ENCODE assay signal across 8 cellular contexts in genomic region chr9:76441551-76442322, GRCh38. TPM values are rescaled to one million over a fixed set of nuclear protein-coding genes. Genes with fewer than 3 reads are reported as not detected.
DNase-seq lines count a peak whose midpoint lies in the region; ATAC-seq lines count a peak whose summit lies in the region.

No MANE protein-coding gene starts in this region.

- H3K36me3 Mint-ChIP-seq in activated CD4-positive, alpha-beta T cell treated with anti-CD3 and anti-CD28 coated beads, Interleukin-2, amount 10 ng/mL, durations not matched to agents 7 days and 5 days (ENCODE audit: low read depth) = no peaks in the 10 kb centered on the region

- POLR2A ChIA-PET in activated CD4-positive, alpha-beta T cell treated with anti-CD3 and anti-CD28 coated beads, Interleukin-2, amount 10 ng/mL, durations not matched to agents 7 days and 5 days (lab: Charles Lee) = no interaction called here

- CTCF ChIA-PET in activated CD4-positive, alpha-beta T cell treated with anti-CD3 and anti-CD28 coated beads, Interleukin-2, amount 10 ng/mL, durations not matched to agents 7 days and 5 days (lab: Charles Lee) = interaction anchor here (0.5 to 2.6 kb wide), 3 partner anchors 25 to 217 kb away, joined by 3 to 9 read pairs (median 4); partner anchors contain the start of gene RFK

- no peak overlapping the region for H3K4me3 Mint-ChIP-seq in activated CD4-positive, alpha-beta T cell treated with anti-CD3 and anti-CD28 coated beads, Interleukin-2, amount 10 ng/mL, durations not matched to agents 7 days and 5 days

- peaks cover 31% of the 10 kb centered on the region for H3K4me1 Mint-ChIP-seq in activated CD4-positive, alpha-beta T cell treated with anti-CD3 and anti-CD28 coated beads, Interleukin-2, amount 10 ng/mL, durations not matched to agents 7 days and 5 days

- H3K9me3 Mint-ChIP-seq in activated CD4-positive, alpha-beta T cell treated with anti-CD3 and anti-CD28 coated beads, Interleukin-2, amount 10 ng/mL, durations not matched to agents 7 days and 5 days = no peaks in the 10 kb centered on the region

- peak; percentile 13 for DNase-seq in activated CD4-positive, alpha-beta T cell treated with anti-CD3 and anti-CD28 coated beads, Interleukin-2, amount 10 ng/mL, durations not matched to agents 7 days and 5 days
- DNase-seq in renal cortical epithelial cell (ENCODE audit: low read depth) (peak; percentile 91), OCI-M2 (lab: John Stamatoyannopoulos, UW; ENCODE audit: unreplicated experiment) (no peak), iPS-NIHi7 (ENCODE audit: extremely low spot score) (no peak), NCI-H128 (lab: John Stamatoyannopoulos, UW; ENCODE audit: unreplicated experiment) (no peak), DMS 273 treated with DMSO at 0.1 percent for 48 hours (lab: John Stamatoyannopoulos, UW) (no peak)

- H3K27me3 Mint-ChIP-seq in activated CD4-positive, alpha-beta T cell treated with anti-CD3 and anti-CD28 coated beads, Interleukin-2, amount 10 ng/mL, durations not matched to agents 7 days and 5 days = no peaks in the 10 kb centered on the region

- ATAC-seq in GM19023 (IDR thresholded peaks at IDR 0.05; ENCODE audit: unreplicated experiment) (peak; percentile 54), HG02840 (IDR thresholded peaks at IDR 0.05; ENCODE audit: low FRiP score, unreplicated experiment) (peak; percentile 55)

- peak overlapping the region; percentile 57 for H3K27ac Mint-ChIP-seq in activated CD4-positive, alpha-beta T cell treated with anti-CD3 and anti-CD28 coated beads, Interleukin-2, amount 10 ng/mL, durations not matched to agents 7 days and 5 days

RNA-seq across cellular contexts. Expression of gene GCNT1, which starts 17.2 kb away (rescaled TPM):
- total RNA-seq in activated CD4-positive, alpha-beta T cell treated with anti-CD3 and anti-CD28 coated beads, Interleukin-2, amount 10 ng/mL, durations not matched to agents 7 days and 5 days = 1 to 10 TPM; 4.6 to 8.9 TPM
- total RNA-seq in renal cortical epithelial cell = 25.0 and 130 TPM in 2 replicates

RNA-seq across cellular contexts. Expression of gene RFK, which starts 47.5 kb away (rescaled TPM):
- 10 to 100 TPM; 14.5 to 16.4 TPM for total RNA-seq in activated CD4-positive, alpha-beta T cell treated with anti-CD3 and anti-CD28 coated beads, Interleukin-2, amount 10 ng/mL, durations not matched to agents 7 days and 5 days
- 56.6 and 71.0 TPM in 2 replicates for total RNA-seq in renal cortical epithelial cell

Comparison
In these comparisons a context has a peak if more than half of its experiments do, and no peak if none do; other contexts are left out.
1. DNase-seq: peak in activated CD4-positive, alpha-beta T cell treated with anti-CD3 and anti-CD28 coated beads, Interleukin-2, amount 10 ng/mL, durations not matched to agents 7 days and 5 days (single experiment) and renal cortical epithelial cell (single experiment); none in OCI-M2 (single experiment), iPS-NIHi7 (single experiment), NCI-H128 (single experiment) and DMS 273 treated with DMSO at 0.1 percent for 48 hours (single experiment).